ENCODE assay signal across 1 cellular context in the genomic region with DNA sequence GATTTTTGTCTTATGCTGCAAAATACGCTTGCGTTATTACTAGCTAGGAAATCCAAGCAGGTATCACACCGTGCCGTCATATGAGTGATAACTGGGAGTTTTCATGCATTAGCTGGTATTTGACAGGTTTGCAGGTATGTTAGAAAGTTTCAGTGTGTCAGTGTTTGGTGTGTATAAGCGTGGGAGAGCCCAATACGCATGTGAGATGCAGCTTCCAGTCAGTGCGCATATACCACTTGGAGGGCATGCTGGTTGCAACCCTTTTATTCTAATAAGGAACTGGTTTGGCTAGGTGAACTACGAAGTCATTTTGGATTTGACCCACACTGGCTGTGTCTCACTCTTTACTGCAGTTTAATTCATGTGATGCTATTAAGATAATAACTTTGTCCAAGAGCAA.
TF ChIP-seq lines count a peak whose summit lies in the region.

No MANE protein-coding gene starts in this region.

TF ChIP-seq in K562, 482 proteins besides CTCF, POLR2A, EP300 and RAD21:
- TF ChIP-seq DACH1 (IDR thresholded peaks at IDR 0.05; ENCODE audit: partially characterized antibody): no peak
- no peak for TF ChIP-seq MAZ (CRISPR knock-in tag; conservative IDR thresholded peaks at IDR 0.05 in 1 of 2, IDR thresholded peaks at IDR 0.05 in 1 of 2)
- TF ChIP-seq MEF2D (tag; conservative IDR thresholded peaks at IDR 0.05; ENCODE audit: low read depth): no peak
- TF ChIP-seq, protein P1, sequence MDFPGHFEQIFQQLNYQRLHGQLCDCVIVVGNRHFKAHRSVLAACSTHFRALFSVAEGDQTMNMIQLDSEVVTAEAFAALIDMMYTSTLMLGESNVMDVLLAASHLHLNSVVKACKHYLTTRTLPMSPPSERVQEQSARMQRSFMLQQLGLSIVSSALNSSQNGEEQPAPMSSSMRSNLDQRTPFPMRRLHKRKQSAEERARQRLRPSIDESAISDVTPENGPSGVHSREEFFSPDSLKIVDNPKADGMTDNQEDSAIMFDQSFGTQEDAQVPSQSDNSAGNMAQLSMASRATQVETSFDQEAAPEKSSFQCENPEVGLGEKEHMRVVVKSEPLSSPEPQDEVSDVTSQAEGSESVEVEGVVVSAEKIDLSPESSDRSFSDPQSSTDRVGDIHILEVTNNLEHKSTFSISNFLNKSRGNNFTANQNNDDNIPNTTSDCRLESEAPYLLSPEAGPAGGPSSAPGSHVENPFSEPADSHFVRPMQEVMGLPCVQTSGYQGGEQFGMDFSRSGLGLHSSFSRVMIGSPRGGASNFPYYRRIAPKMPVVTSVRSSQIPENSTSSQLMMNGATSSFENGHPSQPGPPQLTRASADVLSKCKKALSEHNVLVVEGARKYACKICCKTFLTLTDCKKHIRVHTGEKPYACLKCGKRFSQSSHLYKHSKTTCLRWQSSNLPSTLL (IDR thresholded peaks at IDR 0.05): no peak
- no peak for TF ChIP-seq CC2D1A (IDR thresholded peaks at IDR 0.05)
- TF ChIP-seq ZNF445 (CRISPR knock-in tag; IDR thresholded peaks at IDR 0.05; ENCODE audit: low read depth): no peak
- TF ChIP-seq CLOCK (CRISPR knock-in tag; IDR thresholded peaks at IDR 0.05; ENCODE audit: borderline replicate concordance): no peak
- TF ChIP-seq U2AF2 (optimal IDR thresholded peaks at IDR 0.05; ENCODE audit: low read depth, low read length): no peak
